Comparison of ENCODE assay signal across 10 cellular contexts in genomic region chr18:57970356-57971095, GRCh38.
DNase-seq lines count a peak whose midpoint lies in the region; ATAC-seq and TF ChIP-seq lines count a peak whose summit lies in the region.
"Had no signal": no experiment of that assay in that cellular context is flagged by ENCODE, and none has a peak within 500 bp of the region (broad histone marks: within the 10 kb centered on the region; RNA-seq: fewer than 3 reads in every experiment).

No MANE protein-coding gene starts in this region.

- ATAC-seq in PC-3: no peak
- no peak for ATAC-seq in GM19328 (IDR thresholded peaks at IDR 0.05; ENCODE audit: unreplicated experiment)
- ATAC-seq in GM18870 (IDR thresholded peaks at IDR 0.05; ENCODE audit: unreplicated experiment): no peak

- no peak overlapping the region for H3K4me3 ChIP-seq in PC-3 (ENCODE audit: low read length)
- no peak overlapping the region for H3K4me3 ChIP-seq in fibroblast of villous mesenchyme (ENCODE audit: low read depth, low read length)
- no peak overlapping the region for H3K4me3 ChIP-seq in coronary artery

- no peaks in the 10 kb centered on the region for H3K4me1 ChIP-seq in PC-3 (ENCODE audit: insufficient read depth, low read length)

- DNase-seq in stimulated activated CD4-positive, alpha-beta T cell treated with anti-CD3 and anti-CD28 coated beads, Interleukin-15, amount 100 ng/mL, for 24 hours: peak; percentile 22
- DNase-seq in stimulated activated CD4-positive, alpha-beta T cell treated with anti-CD3 and anti-CD28 coated beads, Interleukin-4, amount 100 ng/mL, for 4 hours: no peak
- DNase-seq in PC-3 (peak; percentile 5), fibroblast of villous mesenchyme (ENCODE audit: low read depth) (no peak), coronary artery (ENCODE audit: low spot score) (no peak), DMS153 (lab: John Stamatoyannopoulos, UW) (no peak)
- DNase-seq: CD8-positive, alpha-beta memory T cell; RPMI8226 had no signal

- H3K9ac ChIP-seq in PC-3 (ENCODE audit: low read length): no peak overlapping the region

- no peak overlapping the region for H3K27ac ChIP-seq in PC-3 (ENCODE audit: low read length)
- no peak overlapping the region for H3K27ac ChIP-seq in coronary artery

- H4K20me1 ChIP-seq in PC-3 (ENCODE audit: low read length): no peaks in the 10 kb centered on the region

- H3K36me3 ChIP-seq in PC-3 (ENCODE audit: low read depth, low read length): no peaks in the 10 kb centered on the region

- H2AFZ ChIP-seq in PC-3 (ENCODE audit: low read length): no peak overlapping the region

- no TSS peak for BruUV-seq in PC-3 (replicated peaks; lab: Mats Ljungman, UMichigan)

- no peaks in the 10 kb centered on the region for H3K27me3 ChIP-seq in PC-3 (ENCODE audit: low read length)

- POLR2A ChIA-PET in PC-3 (lab: Charles Lee; ENCODE audit: unreplicated experiment): no interaction called here

- no peaks in the 10 kb centered on the region for H3K9me2 ChIP-seq in PC-3 (replicated peaks; ENCODE audit: low read length)

- CTCF ChIA-PET in PC-3 (lab: Charles Lee): no interaction called here

- no peaks in the 10 kb centered on the region for H3K9me3 ChIP-seq in PC-3 (ENCODE audit: low read length)

- TF ChIP-seq CTCF in PC-3 (conservative IDR thresholded peaks at IDR 0.05; ENCODE audit: low read depth, low read length) (peak; percentile 66), fibroblast of villous mesenchyme (IDR thresholded peaks at IDR 0.05; ENCODE audit: insufficient read depth, low read depth, low read length) (peak; percentile 19), coronary artery (IDR thresholded peaks at IDR 0.05) (no peak)

- H3K79me2 ChIP-seq in PC-3 (ENCODE audit: low read length): no peaks in the 10 kb centered on the region

- H3F3A ChIP-seq in PC-3 (ENCODE audit: low read length, unreplicated experiment): no peaks in the 10 kb centered on the region

- no peak overlapping the region for H3K4me2 ChIP-seq in PC-3 (ENCODE audit: low read length)

- intact Hi-C loops in PC-3 (cut with micrococcal nuclease): no loop called here

Comparison
In these comparisons a context has a peak if more than half of its experiments do, and no peak if none do; other contexts are left out.
1. DNase-seq: peak in stimulated activated CD4-positive, alpha-beta T cell treated with anti-CD3 and anti-CD28 coated beads, Interleukin-15, amount 100 ng/mL, for 24 hours (single experiment) and PC-3 (single experiment); none in stimulated activated CD4-positive, alpha-beta T cell treated with anti-CD3 and anti-CD28 coated beads, Interleukin-4, amount 100 ng/mL, for 4 hours (0 of 2), fibroblast of villous mesenchyme (single experiment), coronary artery (single experiment) and DMS153 (single experiment).